Comparison of ENCODE assay signal across 1 cellular context in the genomic region with DNA sequence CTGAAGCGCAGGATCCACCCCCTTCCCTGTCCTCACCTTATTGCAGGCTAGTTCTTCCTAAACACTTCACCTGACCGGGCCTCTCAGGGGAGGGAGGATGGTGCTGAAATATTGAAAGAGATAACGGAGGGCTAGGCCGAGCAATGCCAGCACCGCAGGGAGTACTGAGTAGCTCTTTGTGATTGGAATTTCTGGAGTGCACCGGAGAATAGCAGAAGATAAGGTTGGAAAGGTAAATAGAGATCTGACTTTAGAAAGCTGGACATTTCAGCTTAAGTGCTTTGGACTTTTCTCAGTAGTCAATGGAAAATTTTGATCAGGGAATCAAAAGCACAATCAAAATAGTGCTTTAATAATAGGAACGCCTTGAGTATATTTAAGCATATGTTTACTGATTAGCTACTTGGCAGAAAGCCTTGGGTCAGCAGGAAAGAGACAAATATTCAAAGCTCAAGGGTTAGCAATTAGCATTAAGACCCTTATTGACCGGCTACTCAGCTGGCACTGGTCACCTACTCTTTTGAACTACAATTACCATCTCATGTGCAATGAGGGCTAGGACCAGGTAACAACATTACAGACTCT.
TF ChIP-seq lines count a peak whose summit lies in the region.

No MANE protein-coding gene starts in this region.

TF ChIP-seq in GM23338, 12 proteins besides CTCF, POLR2A, EP300 and RAD21 (continued from another document):
- TF ChIP-seq ZNF114 (CRISPR knock-in tag; IDR thresholded peaks at IDR 0.05) (no peak), EZH2 (IDR thresholded peaks at IDR 0.05; ENCODE audit: low read depth, unreplicated experiment) (no peak), ZNF462 (CRISPR knock-in tag; IDR thresholded peaks at IDR 0.05) (no peak), ZNF331 (CRISPR knock-in tag; IDR thresholded peaks at IDR 0.05; ENCODE audit: low read depth) (no peak), STAT1 (IDR thresholded peaks at IDR 0.05; ENCODE audit: unreplicated experiment) (no peak)
